Comparison of ENCODE assay signal across 11 cellular contexts in the genomic region with DNA sequence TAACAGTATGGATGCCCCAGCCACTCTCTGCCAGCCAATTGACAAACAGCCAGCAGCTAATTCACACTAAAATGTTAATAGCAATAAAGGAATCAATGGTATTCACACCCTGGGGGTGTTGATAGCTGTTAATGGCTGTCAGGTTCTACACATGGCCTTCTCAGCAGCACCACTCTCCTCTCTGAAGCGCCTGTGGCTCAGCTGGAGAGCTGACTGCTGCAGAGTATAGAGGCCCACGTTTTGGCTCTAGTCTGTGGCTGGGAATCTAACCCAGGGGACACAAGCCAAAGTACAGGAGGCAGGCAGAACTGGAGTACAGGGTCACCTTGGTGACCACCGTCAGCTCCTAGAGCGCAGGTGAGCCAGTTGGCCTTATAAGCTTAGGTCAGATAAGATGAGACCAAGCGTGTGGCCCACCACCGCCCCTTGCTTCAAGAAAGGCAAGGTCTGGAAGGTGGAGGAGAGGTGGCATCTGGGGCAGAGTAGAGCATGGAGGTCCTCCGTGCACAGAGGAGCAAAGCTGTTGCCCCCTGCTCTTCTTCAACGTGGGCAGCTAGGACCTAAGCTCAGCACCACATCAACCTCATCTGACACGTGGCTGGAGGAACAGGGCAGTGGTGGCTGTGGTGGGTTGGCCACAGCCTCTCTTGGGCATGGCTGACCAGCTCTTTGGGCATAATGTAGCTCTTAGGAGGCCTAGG. TPM values are rescaled to one million over a fixed set of nuclear protein-coding genes. Genes with fewer than 3 reads are reported as not detected.
A peak's percentile ranks its signal among the peaks of the same experiment; 100 is the strongest.
DNase-seq lines count a peak whose midpoint lies in the region; ATAC-seq, FAIRE-seq and TF ChIP-seq lines count a peak whose summit lies in the region.
"Had no signal": no experiment of that assay in that cellular context is flagged by ENCODE, and none has a peak within 500 bp of the region (broad histone marks: within the 10 kb centered on the region; RNA-seq: fewer than 3 reads in every experiment).

No MANE protein-coding gene starts in this region.

- no peak overlapping the region for H3K4me3 ChIP-seq in uterus
- H3K4me3 ChIP-seq: lung, thoracic aorta had no signal

- no peak for ATAC-seq in effector memory CD8-positive, alpha-beta T cell (replicated peaks)
- ATAC-seq in natural killer cell treated with Interleukin-12 subunit alpha and Interleukin-12 subunit beta and Interleukin-15 and Interleukin-18, amount 100 ng/mL, for 72 hours, result no peak
- ATAC-seq in HG03378 (IDR thresholded peaks at IDR 0.05; ENCODE audit: unreplicated experiment) (no peak), GM21619 (IDR thresholded peaks at IDR 0.05; ENCODE audit: unreplicated experiment) (no peak)

- H3K27me3 ChIP-seq in uterus, result no peaks in the 10 kb centered on the region

- peak overlapping the region; percentile 97 for H3K27ac Mint-ChIP-seq in activated naive CD4-positive, alpha-beta T cell treated with anti-CD3 and anti-CD28 coated beads, Interleukin-2, amount 10 ng/mL, durations not matched to agents 7 days and 5 days
- H3K27ac Mint-ChIP-seq in effector memory CD8-positive, alpha-beta T cell, result peak overlapping the region; percentile 95 to 100
- peak overlapping the region; percentile 50 to 89 for H3K27ac Mint-ChIP-seq in natural killer cell treated with Interleukin-12 subunit alpha and Interleukin-12 subunit beta and Interleukin-15 and Interleukin-18, amount 100 ng/mL, for 72 hours

- no peak for FAIRE-seq in GM12891 (lab: Jason Lieb, UNC)

- H3K4me1 Mint-ChIP-seq in activated naive CD4-positive, alpha-beta T cell treated with anti-CD3 and anti-CD28 coated beads, Interleukin-2, amount 10 ng/mL, durations not matched to agents 7 days and 5 days, result peaks cover 93% of the 10 kb centered on the region
- H3K4me1 Mint-ChIP-seq in effector memory CD8-positive, alpha-beta T cell (ENCODE audit: low read depth in 2 of 2), result peaks cover 57 to 64% of the 10 kb centered on the region in 2 donors
- H3K4me1 Mint-ChIP-seq in natural killer cell treated with Interleukin-12 subunit alpha and Interleukin-12 subunit beta and Interleukin-15 and Interleukin-18, amount 100 ng/mL, for 72 hours (ENCODE audit: low read depth in 2 of 2), result peaks cover 47 to 60% of the 10 kb centered on the region in 2 donors

- CTCF ChIA-PET in activated naive CD4-positive, alpha-beta T cell treated with anti-CD3 and anti-CD28 coated beads, Interleukin-2, amount 10 ng/mL, durations not matched to agents 7 days and 5 days (lab: Charles Lee), result interaction anchor here (0.8 to 15.0 kb wide), 12 partner anchors 7 to 179 kb away, joined by 3 to 271 read pairs (median 4); no protein-coding TSS in a partner anchor

- intact Hi-C loops in uterus (cut with DNase I; ENCODE audit: low total_unique reads), result loop anchor here (10.0 kb wide), 2 partner anchors 65 to 185 kb away; no protein-coding TSS in a partner anchor

- DNase-seq in activated naive CD4-positive, alpha-beta T cell treated with anti-CD3 and anti-CD28 coated beads, Interleukin-2, amount 10 ng/mL, durations not matched to agents 7 days and 5 days, result peak; percentile 20
- no peak for DNase-seq in activated naive CD4-positive, alpha-beta T cell treated with anti-CD3 and anti-CD28 coated beads, Interleukin-2, amount 50 U/mL, for 16 hours
- DNase-seq in effector memory CD8-positive, alpha-beta T cell, result no peak
- DNase-seq in natural killer cell treated with Interleukin-12 subunit alpha and Interleukin-12 subunit beta and Interleukin-15 and Interleukin-18, amount 100 ng/mL, for 72 hours (ENCODE audit: low spot score), result no peak
- peak in 1 of 2 donors; percentile 13 for DNase-seq in uterus
- DNase-seq in GM12891 (ENCODE audit: insufficient read length, low spot score), result no peak
- DNase-seq: NCI-H1105 treated with DMSO at 0.1 percent for 48 hours had no signal

- peak overlapping the region; percentile 93 to 98 for H3K27ac ChIP-seq in uterus

- TF ChIP-seq POLR2A in uterus (IDR thresholded peaks at IDR 0.05) (no peak), GM12891 (IDR thresholded peaks at IDR 0.05; ENCODE audit: low read depth, low read length) (no peak)

- no peaks in the 10 kb centered on the region for H3K9me3 Mint-ChIP-seq in activated naive CD4-positive, alpha-beta T cell treated with anti-CD3 and anti-CD28 coated beads, Interleukin-2, amount 10 ng/mL, durations not matched to agents 7 days and 5 days
- no peaks in the 10 kb centered on the region for H3K9me3 Mint-ChIP-seq in effector memory CD8-positive, alpha-beta T cell
- no peaks in the 10 kb centered on the region for H3K9me3 Mint-ChIP-seq in natural killer cell treated with Interleukin-12 subunit alpha and Interleukin-12 subunit beta and Interleukin-15 and Interleukin-18, amount 100 ng/mL, for 72 hours

- H3K4me3 Mint-ChIP-seq in activated naive CD4-positive, alpha-beta T cell treated with anti-CD3 and anti-CD28 coated beads, Interleukin-2, amount 10 ng/mL, durations not matched to agents 7 days and 5 days, result peak overlapping the region; percentile 74
- peak overlapping the region; percentile 83 to 90 for H3K4me3 Mint-ChIP-seq in effector memory CD8-positive, alpha-beta T cell
- peak overlapping the region; percentile 70 for H3K4me3 Mint-ChIP-seq in natural killer cell treated with Interleukin-12 subunit alpha and Interleukin-12 subunit beta and Interleukin-15 and Interleukin-18, amount 100 ng/mL, for 72 hours

- H3K9me3 ChIP-seq in uterus, result no peaks in the 10 kb centered on the region
- H3K9me3 ChIP-seq: thoracic aorta had no signal

- H3K27me3 Mint-ChIP-seq in activated naive CD4-positive, alpha-beta T cell treated with anti-CD3 and anti-CD28 coated beads, Interleukin-2, amount 10 ng/mL, durations not matched to agents 7 days and 5 days, result peaks cover 25% of the 10 kb centered on the region
- H3K27me3 Mint-ChIP-seq in effector memory CD8-positive, alpha-beta T cell, result no peaks in the 10 kb centered on the region
- H3K27me3 Mint-ChIP-seq in natural killer cell treated with Interleukin-12 subunit alpha and Interleukin-12 subunit beta and Interleukin-15 and Interleukin-18, amount 100 ng/mL, for 72 hours, result peaks cover 8 to 15% of the 10 kb centered on the region in 2 donors

- H3K36me3 ChIP-seq in uterus, result no peaks in the 10 kb centered on the region
- H3K36me3 ChIP-seq: thoracic aorta had no signal

- peaks cover 9% of the 10 kb centered on the region for H3K36me3 Mint-ChIP-seq in activated naive CD4-positive, alpha-beta T cell treated with anti-CD3 and anti-CD28 coated beads, Interleukin-2, amount 10 ng/mL, durations not matched to agents 7 days and 5 days
- H3K36me3 Mint-ChIP-seq in effector memory CD8-positive, alpha-beta T cell (ENCODE audit: insufficient read depth), result peaks cover 33% of the 10 kb centered on the region
- H3K36me3 Mint-ChIP-seq in natural killer cell treated with Interleukin-12 subunit alpha and Interleukin-12 subunit beta and Interleukin-15 and Interleukin-18, amount 100 ng/mL, for 72 hours, result no peaks in the 10 kb centered on the region

- TF ChIP-seq CTCF in uterus (IDR thresholded peaks at IDR 0.05), result no peak

- H3K4me1 ChIP-seq in uterus, result peaks cover 22 to 38% of the 10 kb centered on the region in 2 donors

TF ChIP-seq in GM12891, 5 proteins besides CTCF, POLR2A, EP300 and RAD21:
- TF ChIP-seq POLR2AphosphoS5 (IDR thresholded peaks at IDR 0.05; ENCODE audit: low read depth, low read length) (no peak), SPI1 (IDR thresholded peaks at IDR 0.05; ENCODE audit: low read depth, low read length) (no peak), TAF1 (IDR thresholded peaks at IDR 0.05; ENCODE audit: low read depth, low read length) (no peak), PAX5 (IDR thresholded peaks at IDR 0.05; ENCODE audit: insufficient read depth, low read length, severe bottlenecking) (no peak), POU2F2 (IDR thresholded peaks at IDR 0.05; ENCODE audit: low read depth, low read length) (no peak)

RNA-seq across cellular contexts. Expression of gene CCR7, which starts 25.4 kb away (rescaled TPM):
- total RNA-seq in natural killer cell treated with Interleukin-12 subunit alpha and Interleukin-12 subunit beta and Interleukin-15 and Interleukin-18, amount 100 ng/mL, for 72 hours, result 10 to 100 TPM; 65.7 to 71.1 TPM
- under 1 TPM in 1 of 4 donors, not detected in 3; 0.14 TPM for total RNA-seq in uterus
- polyA plus RNA-seq in GM12891 (2012; ENCODE audit: low read depth, missing spikeins), result 156 TPM
- total RNA-seq: thoracic aorta had no signal

RNA-seq across cellular contexts. Expression of gene TNS4, which starts 38.4 kb away (rescaled TPM):
- total RNA-seq in natural killer cell treated with Interleukin-12 subunit alpha and Interleukin-12 subunit beta and Interleukin-15 and Interleukin-18, amount 100 ng/mL, for 72 hours, result 1 to 10 TPM in 1 of 2 donors, under 1 TPM in 1; 0.76 to 2.9 TPM
- total RNA-seq in uterus, result 1 to 10 TPM in 1 of 4 donors, under 1 TPM in 2, not detected in 1; 0.09 to 2.6 (median 0.28) TPM
- 0.22 TPM for polyA plus RNA-seq in GM12891 (2012; ENCODE audit: low read depth, missing spikeins)

Comparison
In these comparisons a context has a peak if more than half of its experiments do, and no peak if none do; other contexts are left out.
1. RNA of gene CCR7, which starts 25.4 kb away (total RNA-seq): 65.7 to 71.1 TPM in natural killer cell treated with Interleukin-12 subunit alpha and Interleukin-12 subunit beta and Interleukin-15 and Interleukin-18, amount 100 ng/mL, for 72 hours; 0.14 TPM in uterus; every median in the first group is over 10 times any median in the second.
2. Peak in every context shown above with its lines, with median percentiles within 50 percentile points of each other: H3K27ac Mint-ChIP-seq and H3K4me3 Mint-ChIP-seq.